8 cellular contexts compared by ENCODE assay signal in genomic region chr3:101779808-101780366, GRCh38. TPM values are rescaled to one million over a fixed set of nuclear protein-coding genes. Genes with fewer than 3 reads are reported as not detected.
DNase-seq lines count a peak whose midpoint lies in the region; ATAC-seq and TF ChIP-seq lines count a peak whose summit lies in the region.

No MANE protein-coding gene starts in this region.

- H4K20me1 ChIP-seq in H9 (ENCODE audit: control insufficient read depth, insufficient read depth, insufficient read length), result no peaks in the 10 kb centered on the region

- H3K79me2 ChIP-seq in H9 (ENCODE audit: insufficient read depth, low read length), result no peaks in the 10 kb centered on the region

- no peak overlapping the region for H3K27ac ChIP-seq in H9 (ENCODE audit: insufficient read length, low read depth, low read length)

- H3K4me1 Mint-ChIP-seq in H9, result peaks cover 21 to 25% of the 10 kb centered on the region in 2 experiments

- H4K8ac ChIP-seq in H9 (replicated peaks; ENCODE audit: insufficient read length, low read depth, low read length), result no peak overlapping the region

- DNase-seq in AG10803 (ENCODE audit: low read depth) (no peak), H9 (no peak), fibroblast of peridontal ligament (ENCODE audit: extremely low read depth) (peak; percentile 26), retinal pigment epithelial cell (ENCODE audit: low read depth) (no peak), GM20000 (ENCODE audit: low spot score) (no peak)
- DNase-seq in stimulated activated CD4-positive, alpha-beta T cell treated with anti-CD3 and anti-CD28 coated beads, Interleukin-12 subunit alpha, Interleukin-12 subunit beta, amount 100 ng/mL, for 4 hours, result no peak

- peaks cover 14 to 22% (median 22%) of the 10 kb centered on the region in 3 experiments; a peak in 6 of 7 replicates for H3K36me3 Mint-ChIP-seq in H9 (ENCODE audit: insufficient read depth in 1 of 3, low read depth in 3 of 3)

- H3K4me1 ChIP-seq in H9 (ENCODE audit: insufficient read depth, low read length), result peaks cover 3% of the 10 kb centered on the region; the same call in 1 of the 2 replicates

- H3K23me2 ChIP-seq in H9 (ENCODE audit: insufficient read length, low read depth, low read length, poor library complexity, severe bottlenecking), result peaks cover 5% of the 10 kb centered on the region

- peaks cover 8% of the 10 kb centered on the region for H3K27me3 Mint-ChIP-seq in H9 (ENCODE audit: low read depth)

- H3K23ac ChIP-seq in H9 (ENCODE audit: insufficient read length, low read depth, low read length), result no peak overlapping the region

- H3K27me3 ChIP-seq in H9 (ENCODE audit: insufficient read depth, low read length), result no peaks in the 10 kb centered on the region

- H3K9me3 ChIP-seq in H9 (ENCODE audit: control insufficient read depth, low read depth, low read length), result no peaks in the 10 kb centered on the region

- no peaks in the 10 kb centered on the region for H3K9me3 Mint-ChIP-seq in H9

- H3K79me1 ChIP-seq in H9 (ENCODE audit: insufficient read depth, low read depth, low read length, poor library complexity, severe bottlenecking), result no peaks in the 10 kb centered on the region

- H2BK120ac ChIP-seq in H9 (ENCODE audit: low read depth, low read length, poor library complexity, severe bottlenecking), result no peak overlapping the region

- no peak overlapping the region for H2BK5ac ChIP-seq in H9 (ENCODE audit: insufficient read length, low read length)

- no CpG with 5 or more reads among the region's 9 CpGs for WGBS in H9 (ENCODE audit: extremely low coverage, insufficient read length, low lambda C conversion rate)

- H3K14ac ChIP-seq in H9 (ENCODE audit: insufficient read depth, low read length), result no peak overlapping the region

- no peak overlapping the region for H3K4ac ChIP-seq in H9 (ENCODE audit: low read depth, low read length)

- H2BK15ac ChIP-seq in H9 (ENCODE audit: low read depth, low read length), result no peak overlapping the region

- H4K91ac ChIP-seq in H9 (ENCODE audit: insufficient read length, low read depth, low read length), result no peak overlapping the region

- H3K4me3 Mint-ChIP-seq in H9, result peak overlapping the region; percentile 88

- H3K4me3 ChIP-seq in AG10803 (ENCODE audit: low read length) (peak overlapping the region; percentile 89), retinal pigment epithelial cell (ENCODE audit: low read length) (peak overlapping the region; percentile 83)

- no peak overlapping the region for H2AK5ac ChIP-seq in H9 (ENCODE audit: insufficient read length, low read length)

- TF ChIP-seq CTCF in AG10803 (conservative IDR thresholded peaks at IDR 0.05; ENCODE audit: low read length) (no peak), H9 (conservative IDR thresholded peaks at IDR 0.05) (no peak), retinal pigment epithelial cell (conservative IDR thresholded peaks at IDR 0.05; ENCODE audit: low read depth, low read length) (no peak), GM20000 (IDR thresholded peaks at IDR 0.05; ENCODE audit: extremely low read depth, missing control alignments) (no peak)

- no peak overlapping the region for H3T11ph ChIP-seq in H9 (ENCODE audit: low read length)

- H3K56ac ChIP-seq in H9 (ENCODE audit: insufficient read length, low read depth, low read length), result no peak overlapping the region

- H3K4me2 ChIP-seq in H9 (ENCODE audit: insufficient read depth, insufficient read length, low read length), result peak overlapping the region; percentile 68

- H2BK20ac ChIP-seq in H9 (ENCODE audit: low read depth, low read length, poor library complexity, severe bottlenecking), result no peak overlapping the region

- ATAC-seq in SK-N-SH treated with all-trans-retinoic acid at 6 μM for 48 hours (peak; percentile 74), GM18519 (IDR thresholded peaks at IDR 0.05; ENCODE audit: low FRiP score, unreplicated experiment) (no peak)

- no peak overlapping the region for H4K5ac ChIP-seq in H9 (ENCODE audit: insufficient read length, low read depth, low read length)

- no peak overlapping the region for H2BK12ac ChIP-seq in H9 (ENCODE audit: insufficient read length, low read depth, low read length)

- no peak overlapping the region for H3K9ac ChIP-seq in H9 (ENCODE audit: extremely low read depth, insufficient read length, low read length)

- H3K27ac Mint-ChIP-seq in H9, result 0 out of 7 replicates have a peak overlapping the region, but pooled peaks of 1 of the 3 experiments have one; percentile 13

- H2AFZ ChIP-seq in H9 (ENCODE audit: low read length), result no peak overlapping the region

- no peak overlapping the region for H3K18ac ChIP-seq in H9 (ENCODE audit: insufficient read length, low read depth, low read length)

TF ChIP-seq in SK-N-SH treated with all-trans-retinoic acid at 6 μM for 48 hours, 23 proteins besides CTCF, POLR2A, EP300 and RAD21:
- TF ChIP-seq CSDC2 (CRISPR knock-in tag; IDR thresholded peaks at IDR 0.05) (no peak), BACH2 (CRISPR knock-in tag; IDR thresholded peaks at IDR 0.05; ENCODE audit: borderline replicate concordance) (no peak), ESRRG (CRISPR knock-in tag; IDR thresholded peaks at IDR 0.05) (no peak)

RNA-seq across cellular contexts. Expression of gene NXPE3, which starts 0.9 kb away (rescaled TPM):
- 15.9 and 16.6 TPM in 2 replicates for total RNA-seq in H9 (2021)

RNA-seq across cellular contexts. Expression of gene CEP97, which starts 55.5 kb away (rescaled TPM):
- total RNA-seq in H9 (2021), result 12.4 and 13.9 TPM in 2 replicates
